In the genomic region with DNA sequence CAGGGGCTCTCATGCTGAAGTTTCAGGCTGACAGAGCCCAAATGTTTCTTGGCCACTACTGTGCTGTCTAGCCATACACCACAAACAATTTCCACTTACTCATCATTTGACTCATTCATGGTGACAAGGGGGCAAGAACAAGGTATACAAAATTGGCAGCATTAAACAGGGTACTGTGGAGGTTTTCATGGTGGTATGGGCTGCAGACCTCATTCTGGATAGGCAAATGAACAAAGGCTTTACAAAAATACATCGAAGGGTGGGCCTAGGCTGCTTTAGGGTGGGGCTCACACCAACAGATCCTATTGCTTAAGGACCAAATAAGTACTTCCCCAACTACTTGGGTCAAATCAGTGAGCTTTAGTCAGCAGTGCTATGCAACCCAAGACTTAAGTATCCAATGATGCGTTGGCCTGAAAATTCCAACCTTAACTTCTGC, we compare ENCODE assay signal across 8 cellular contexts. TPM values are rescaled to one million over a fixed set of nuclear protein-coding genes. Genes with fewer than 3 reads are reported as not detected.
A peak's percentile ranks its signal among the peaks of the same experiment; 100 is the strongest.
DNase-seq lines count a peak whose midpoint lies in the region; ATAC-seq and TF ChIP-seq lines count a peak whose summit lies in the region.

No MANE protein-coding gene starts in this region.

- peaks cover 10% of the 10 kb centered on the region for H3K4me1 ChIP-seq in testis

- intact Hi-C loops in testis (cut with DNase I; ENCODE audit: low total_unique reads), result no loop called here

- ATAC-seq in GM19395 (IDR thresholded peaks at IDR 0.05; ENCODE audit: unreplicated experiment), result peak; percentile 84
- ATAC-seq in HG03558 (IDR thresholded peaks at IDR 0.05; ENCODE audit: extremely low read depth, unreplicated experiment), result peak; percentile 80
- ATAC-seq in HG03521 (IDR thresholded peaks at IDR 0.05; ENCODE audit: unreplicated experiment), result no peak

- TF ChIP-seq POLR2A in testis (IDR thresholded peaks at IDR 0.05), result no peak

- no peak overlapping the region for H3K27ac ChIP-seq in testis

- no peaks in the 10 kb centered on the region for H3K36me3 ChIP-seq in testis (ENCODE audit: low read depth, missing control alignments)

- no peaks in the 10 kb centered on the region for H3K27me3 ChIP-seq in testis

- peak; percentile 23 for DNase-seq in AG09309 (ENCODE audit: low read depth)
- peak; percentile 59 for DNase-seq in astrocyte of the hippocampus (ENCODE audit: low read depth, low spot score)
- peak; percentile 28 to 31 for DNase-seq in stimulated activated CD4-positive, alpha-beta T cell treated with anti-CD3 and anti-CD28 coated beads, Interleukin-2, amount 100 ng/mL, for 24 hours
- DNase-seq in testis, result no peak
- DNase-seq in NCI-H146 (lab: John Stamatoyannopoulos, UW), result no peak

- H3K4me3 ChIP-seq in AG09309 (ENCODE audit: control insufficient read depth, low read depth, low read length) (no peak overlapping the region), testis (no peak overlapping the region)

- TF ChIP-seq CTCF in AG09309 (IDR thresholded peaks at IDR 0.05; ENCODE audit: control insufficient read depth, insufficient read depth, low read depth, low read length, missing control alignments) (no peak), testis (IDR thresholded peaks at IDR 0.05) (no peak)

- H3K9me3 ChIP-seq in testis, result no peaks in the 10 kb centered on the region

- 87 to 89% methylated on average over 2 of the region's 2 CpGs for WGBS in testis, 2 donors

RNA-seq across cellular contexts. Expression of a gene that starts 53.0 kb away (rescaled TPM):
- total RNA-seq in testis, result 10 to 100 TPM; 26.3 to 31.2 TPM
- polyA plus RNA-seq in testis (ENCODE audit: insufficient read depth, low read depth, low replicate concordance), result 27.8 TPM

Comparison
In these comparisons a context has a peak if more than half of its experiments do, and no peak if none do; other contexts are left out.
1. DNase-seq: peak in AG09309 (single experiment), astrocyte of the hippocampus (single experiment) and stimulated activated CD4-positive, alpha-beta T cell treated with anti-CD3 and anti-CD28 coated beads, Interleukin-2, amount 100 ng/mL, for 24 hours (2 of 2); none in testis (single experiment) and NCI-H146 (single experiment).